8 cellular contexts compared by ENCODE assay signal in the genomic region with DNA sequence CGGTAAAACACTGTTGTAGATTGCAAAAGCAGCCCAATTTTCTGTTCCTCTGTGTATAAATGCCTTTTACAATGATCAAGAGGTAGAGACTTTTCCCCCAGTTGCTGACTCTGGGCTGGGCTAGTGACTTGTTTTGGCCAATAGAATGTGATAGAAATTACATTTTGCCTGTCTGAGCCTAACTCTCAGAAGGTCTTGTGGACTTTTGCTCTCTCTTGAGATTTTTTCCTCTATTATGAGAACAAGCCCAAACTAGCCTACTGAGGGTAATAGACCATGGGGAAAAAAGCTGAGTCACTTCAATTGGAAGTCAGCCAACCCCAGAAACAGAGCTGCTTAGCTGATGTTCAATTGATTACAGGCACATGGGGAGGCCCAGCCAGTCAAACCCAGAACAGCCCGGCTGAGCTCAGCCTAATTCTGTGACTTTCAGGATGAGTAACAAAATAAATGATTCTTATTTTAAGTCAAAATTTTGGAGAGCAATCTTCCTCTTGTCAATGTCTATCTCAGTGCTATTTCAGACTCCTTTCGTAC.
DNase-seq lines count a peak whose midpoint lies in the region; ATAC-seq, FAIRE-seq and TF ChIP-seq lines count a peak whose summit lies in the region.

No MANE protein-coding gene starts in this region.

- CTCF ChIA-PET in OCI-LY7 (lab: Charles Lee; ENCODE audit: unreplicated experiment) (no interaction called here), H1 (lab: Charles Lee; ENCODE audit: partially characterized antibody) (interaction anchor here (0.9 to 1.4 kb wide), 2 partner anchors 15 to 177 kb away, joined by 3 read pairs; no protein-coding TSS in a partner anchor)

- no peaks in the 10 kb centered on the region for H3K36me3 ChIP-seq in OCI-LY7 (ENCODE audit: insufficient read depth, low read length)
- peaks cover 0 to 43% (median 10%) of the 10 kb centered on the region in 4 experiments; a peak in 3 of 8 replicates for H3K36me3 ChIP-seq in H1 (ENCODE audit: control insufficient read depth in 2 of 4, insufficient read depth in 4 of 4, low read length in 3 of 4)

- no peak overlapping the region for H4K91ac ChIP-seq in H1 (replicated peaks; ENCODE audit: insufficient read length, low read length)

- BruUV-seq in OCI-LY7 (replicated peaks; lab: Mats Ljungman, UMichigan) = no TSS peak

- no peak overlapping the region for H3K4me3 ChIP-seq in OCI-LY7 (ENCODE audit: low read depth, low read length, poor library complexity, severe bottlenecking)
- H3K4me3 ChIP-seq in H1 (ENCODE audit: extremely low read depth in 1 of 4, insufficient read depth in 2 of 4, low read depth in 3 of 4, low read length in 4 of 4) = no peak overlapping the region

- H2BK12ac ChIP-seq in H1 (ENCODE audit: low read depth, low read length) = no peak overlapping the region

- no peak overlapping the region for H3K14ac ChIP-seq in H1 (ENCODE audit: insufficient read length)

- TF ChIP-seq RAD21 in H1 (IDR thresholded peaks at IDR 0.05 in 1 of 2, conservative IDR thresholded peaks at IDR 0.05 in 1 of 2; ENCODE audit: low read depth in 2 of 2, low read length in 2 of 2) = no peak

- no peak overlapping the region for H3K4me2 ChIP-seq in OCI-LY7 (ENCODE audit: low read length)
- H3K4me2 ChIP-seq in H1 (ENCODE audit: insufficient read depth in 1 of 2, low read depth in 2 of 2, low read length in 2 of 2) = no peak overlapping the region

- TF ChIP-seq POLR2A in H1 (IDR thresholded peaks at IDR 0.05; ENCODE audit: control extremely low read depth in 1 of 2, low read depth in 2 of 2, low read length in 2 of 2) = no peak

- H2BK120ac ChIP-seq in H1 (replicated peaks; ENCODE audit: low read depth, low read length) = peak overlapping the region; percentile 13

- TF ChIP-seq CTCF in OCI-LY7 (conservative IDR thresholded peaks at IDR 0.05; ENCODE audit: low read length) = no peak
- TF ChIP-seq CTCF in H1 (IDR thresholded peaks at IDR 0.05; ENCODE audit: control extremely low read depth in 1 of 3, insufficient read depth in 1 of 3, low read depth in 1 of 3, low read length in 3 of 3) = no peak

- H2BK20ac ChIP-seq in H1 (ENCODE audit: low read length) = no peak overlapping the region

- FAIRE-seq in H1 (lab: Jason Lieb, UNC) = no peak

- peak; percentile 50 for DNase-seq in activated CD8-positive, alpha-beta memory T cell treated with anti-CD3 and anti-CD28 coated beads, Interleukin-2, amount 50 U/mL, for 48 hours
- DNase-seq in activated CD8-positive, alpha-beta memory T cell treated with anti-CD3 and anti-CD28 coated beads for 24 hours = no peak
- DNase-seq in HT-29 (ENCODE audit: low spot score) (peak; percentile 66), OCI-LY7 (ENCODE audit: low spot score) (no peak), H1 (ENCODE audit: low read depth in 1 of 2, low spot score in 2 of 2) (no peak), myocyte (ENCODE audit: low read depth) (peak; percentile 84), DMS114 treated with DMSO at 0.1 percent for 48 hours (lab: John Stamatoyannopoulos, UW; ENCODE audit: unreplicated experiment) (no peak)

- H4K20me1 ChIP-seq in OCI-LY7 (ENCODE audit: insufficient read depth, low read length) = no peaks in the 10 kb centered on the region
- H4K20me1 ChIP-seq in H1 (replicated peaks in 1 of 2; ENCODE audit: control insufficient read depth in 1 of 2, insufficient read depth in 2 of 2, low read length in 2 of 2) = no peaks in the 10 kb centered on the region

- no peaks in the 10 kb centered on the region for H3K79me1 ChIP-seq in H1 (ENCODE audit: low read depth, low read length)

- H3K27me3 ChIP-seq in H1 (replicated peaks in 1 of 4; ENCODE audit: control insufficient read depth in 3 of 4, extremely low read depth in 1 of 4, insufficient read depth in 3 of 4, low read length in 3 of 4) = no peaks in the 10 kb centered on the region

- H3K79me2 ChIP-seq in OCI-LY7 (ENCODE audit: insufficient read depth, low read depth, low read length) = no peaks in the 10 kb centered on the region
- no peaks in the 10 kb centered on the region for H3K79me2 ChIP-seq in H1 (ENCODE audit: control insufficient read depth in 1 of 2, insufficient read depth in 2 of 2, low read length in 2 of 2)

- no peaks in the 10 kb centered on the region for H3K23me2 ChIP-seq in H1 (ENCODE audit: low read depth, low read length)

- H4K5ac ChIP-seq in H1 (ENCODE audit: insufficient read length, low read depth, low read length) = no peak overlapping the region

- no peak overlapping the region for H2BK15ac ChIP-seq in H1 (ENCODE audit: low read length)

- no peak overlapping the region for H3K23ac ChIP-seq in H1 (ENCODE audit: insufficient read length)

- no peak overlapping the region for H3K56ac ChIP-seq in H1 (replicated peaks; ENCODE audit: insufficient read length, low read depth, low read length)

- H3K18ac ChIP-seq in H1 (ENCODE audit: extremely low read depth, low read length) = no peak overlapping the region; the same call in 1 of the 2 replicates

- no peak overlapping the region for H3K9ac ChIP-seq in H1 (replicated peaks in 1 of 4; ENCODE audit: extremely low read depth in 1 of 4, low read depth in 3 of 4, low read length in 3 of 4)

- no peaks in the 10 kb centered on the region for H3K9me2 ChIP-seq in OCI-LY7 (ENCODE audit: insufficient read depth, low read length)

- POLR2A ChIA-PET in OCI-LY7 (lab: Charles Lee) = interaction anchor here (1.6 to 2.0 kb wide), 2 partner anchors 11 to 173 kb away, joined by 3 to 5 read pairs; no protein-coding TSS in a partner anchor
- POLR2A ChIA-PET in H1 (lab: Charles Lee; ENCODE audit: partially characterized antibody) = interaction anchor here (1.6 kb wide), 1 partner anchor 12 kb away, joined by 4 read pairs; no protein-coding TSS in a partner anchor

- no peak overlapping the region for H3K4ac ChIP-seq in H1 (replicated peaks; ENCODE audit: insufficient read length, low read depth, low read length)

- H3K27ac ChIP-seq in OCI-LY7 (ENCODE audit: low read depth, low read length, poor library complexity, severe bottlenecking) = no peak overlapping the region
- H3K27ac ChIP-seq in H1 (ENCODE audit: low read depth, low read length) = no peak overlapping the region

- 0 out of 2 replicates have a peak, but pooled peaks cover 8% of the 10 kb centered on the region for H3K9me3 ChIP-seq in OCI-LY7 (ENCODE audit: low read length)
- H3K9me3 ChIP-seq in H1 (ENCODE audit: insufficient read depth in 2 of 2, low read depth in 1 of 2, low read length in 1 of 2) = peaks cover 4 to 9% of the 10 kb centered on the region in 2 experiments; a peak in 2 of 4 replicates

- 90% methylated on average over 3 of the region's 3 CpGs; no CpG with 5 or more reads in 1 of the 2 experiments for WGBS in H1 (ENCODE audit: extremely low coverage in 1 of 2, insufficient coverage in 1 of 2, insufficient read length in 1 of 2, insufficient replicate concordance in 2 of 2, low coverage in 1 of 2, low lambda C conversion rate in 2 of 2, missing lambda C conversion rate in 1 of 2), 2 experiments

- peak; percentile 98 for ATAC-seq in GM21619 (IDR thresholded peaks at IDR 0.05; ENCODE audit: unreplicated experiment)

- no peak overlapping the region for H2BK5ac ChIP-seq in H1 (ENCODE audit: low read depth, low read length)

- H2AK5ac ChIP-seq in H1 (ENCODE audit: low read depth, low read length) = no peak overlapping the region

- intact Hi-C loops in OCI-LY7 (cut with micrococcal nuclease; ENCODE audit: unreplicated experiment) = no loop called here

- H4K8ac ChIP-seq in H1 (ENCODE audit: extremely low read depth, insufficient read depth, low read length) = no peak overlapping the region

- TF ChIP-seq EP300 in H1 (IDR thresholded peaks at IDR 0.05; ENCODE audit: borderline replicate concordance in 1 of 2, low read depth in 2 of 2, low read length in 2 of 2) = no peak

- H2AFZ ChIP-seq in OCI-LY7 (ENCODE audit: low read length) (0 out of 2 replicates have a peak overlapping the region, but pooled peaks have one; percentile 16), H1 (ENCODE audit: low read length) (no peak overlapping the region)

- H3K4me1 ChIP-seq in OCI-LY7 (ENCODE audit: insufficient read depth, low read length, poor library complexity, severe bottlenecking) = no peaks in the 10 kb centered on the region
- H3K4me1 ChIP-seq in H1 (replicated peaks in 1 of 4; ENCODE audit: control insufficient read depth in 3 of 4, insufficient read depth in 4 of 4, low read length in 3 of 4) = peaks cover 2 to 21% (median 10%) of the 10 kb centered on the region in 4 experiments; a peak in 6 of 7 replicates

TF ChIP-seq in H1, 55 proteins besides CTCF, POLR2A, EP300 and RAD21:
- TF ChIP-seq SP2 (IDR thresholded peaks at IDR 0.05; ENCODE audit: low read length) (no peak), MAFK (IDR thresholded peaks at IDR 0.05; ENCODE audit: low read depth, low read length) (peak; percentile 45; the same call in 1 of the 2 replicates), SP4 (IDR thresholded peaks at IDR 0.05; ENCODE audit: low read length) (no peak), SIX5 (IDR thresholded peaks at IDR 0.05; ENCODE audit: low read depth, low read length) (no peak), NRF1 (IDR thresholded peaks at IDR 0.05; ENCODE audit: low read depth, low read length) (no peak)

Comparison
In these comparisons a context has a peak if more than half of its experiments do, and no peak if none do; other contexts are left out.
1. DNase-seq: peak in activated CD8-positive, alpha-beta memory T cell treated with anti-CD3 and anti-CD28 coated beads, Interleukin-2, amount 50 U/mL, for 48 hours (single experiment), HT-29 (single experiment) and myocyte (single experiment); none in activated CD8-positive, alpha-beta memory T cell treated with anti-CD3 and anti-CD28 coated beads for 24 hours (single experiment), OCI-LY7 (single experiment), H1 (0 of 2) and DMS114 treated with DMSO at 0.1 percent for 48 hours (single experiment).